In the genomic region with DNA sequence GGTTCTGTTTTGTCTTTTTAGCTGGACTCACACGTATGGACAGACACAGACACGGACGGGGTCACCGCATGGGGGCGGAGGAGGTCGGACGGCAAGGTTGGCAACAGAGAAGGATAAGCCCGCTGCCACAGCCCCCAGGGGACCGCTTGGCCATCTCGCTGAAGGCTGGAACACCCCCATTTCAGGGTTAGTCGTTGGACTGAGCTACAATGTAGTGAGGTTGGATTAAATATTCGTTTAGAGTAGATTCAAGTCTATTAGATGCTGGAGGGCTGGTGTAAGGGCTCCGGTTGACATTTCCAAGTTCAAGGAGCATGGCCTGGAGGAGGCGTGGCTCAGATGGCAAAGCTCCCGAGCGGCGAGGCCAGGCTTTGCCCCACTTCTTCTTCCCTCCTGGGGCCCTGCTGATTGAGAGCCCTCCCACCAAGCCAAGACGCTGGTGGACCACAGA, we compare ENCODE assay signal across 10 cellular contexts. TPM values are rescaled to one million over a fixed set of nuclear protein-coding genes. Genes with fewer than 3 reads are reported as not detected.
DNase-seq lines count a peak whose midpoint lies in the region; ATAC-seq and TF ChIP-seq lines count a peak whose summit lies in the region.
"Had no signal": no experiment of that assay in that cellular context is flagged by ENCODE, and none has a peak within 500 bp of the region (broad histone marks: within the 10 kb centered on the region; RNA-seq: fewer than 3 reads in every experiment).

No MANE protein-coding gene starts in this region.

- peaks cover 19% of the 10 kb centered on the region for H3K36me3 ChIP-seq in fibroblast of lung (ENCODE audit: control insufficient read depth, insufficient read depth, low read length)
- H3K36me3 ChIP-seq in upper lobe of left lung = peaks cover 0 to 20% (median 10%) of the 10 kb centered on the region in 4 donors
- no peaks in the 10 kb centered on the region for H3K36me3 ChIP-seq in neural progenitor cell

- POLR2A ChIA-PET in activated CD4-positive, alpha-beta T cell treated with anti-CD3 and anti-CD28 coated beads, Interleukin-2, amount 10 ng/mL, durations not matched to agents 7 days and 5 days (lab: Charles Lee) = no interaction called here

- H3F3A ChIP-seq in neural progenitor cell (ENCODE audit: low read depth) = peaks cover 2% of the 10 kb centered on the region

- H3K27ac ChIP-seq in fibroblast of lung (ENCODE audit: insufficient read depth, low read length) = peak overlapping the region; percentile 64
- peak overlapping the region in 3 of 4 donors; percentile 62 to 82 (median 78) for H3K27ac ChIP-seq in upper lobe of left lung
- H3K27ac ChIP-seq in neural progenitor cell = no peak overlapping the region
- H3K27ac ChIP-seq: 22Rv1 had no signal

- H3K79me2 ChIP-seq in fibroblast of lung (ENCODE audit: control insufficient read depth, insufficient read depth, low read length) (no peaks in the 10 kb centered on the region), neural progenitor cell (ENCODE audit: low read depth) (no peaks in the 10 kb centered on the region)

- TF ChIP-seq EP300 in upper lobe of left lung (IDR thresholded peaks at IDR 0.05) = no peak

- no peak overlapping the region for H3K4me3 Mint-ChIP-seq in activated CD4-positive, alpha-beta T cell treated with anti-CD3 and anti-CD28 coated beads, Interleukin-2, amount 10 ng/mL, durations not matched to agents 7 days and 5 days
- H3K4me3 Mint-ChIP-seq in nephron progenitor cell = no peak overlapping the region
- no peak overlapping the region for H3K4me3 Mint-ChIP-seq in neural progenitor cell

- H3K9ac ChIP-seq in fibroblast of lung (ENCODE audit: insufficient read depth, low read length) (no peak overlapping the region), neural progenitor cell (no peak overlapping the region)

- no peak overlapping the region for H2AFZ ChIP-seq in fibroblast of lung (ENCODE audit: low read length)
- H2AFZ ChIP-seq in neural progenitor cell (replicated peaks) = no peak overlapping the region

- H3K4me1 ChIP-seq in fibroblast of lung (ENCODE audit: control insufficient read depth, extremely low read depth, insufficient read depth, low read length) (peaks cover 34% of the 10 kb centered on the region), upper lobe of left lung (peaks cover 0 to 26% (median 20%) of the 10 kb centered on the region in 4 donors), neural progenitor cell (no peaks in the 10 kb centered on the region)

- no peaks in the 10 kb centered on the region for H3K36me3 Mint-ChIP-seq in activated CD4-positive, alpha-beta T cell treated with anti-CD3 and anti-CD28 coated beads, Interleukin-2, amount 10 ng/mL, durations not matched to agents 7 days and 5 days (ENCODE audit: low read depth)
- H3K36me3 Mint-ChIP-seq in nephron progenitor cell (ENCODE audit: low read depth) = peaks cover 4% of the 10 kb centered on the region
- no peaks in the 10 kb centered on the region for H3K36me3 Mint-ChIP-seq in neural progenitor cell

- H3K4me2 ChIP-seq in fibroblast of lung (ENCODE audit: extremely low read depth, insufficient read depth, low read length) = no peak overlapping the region
- no peak overlapping the region for H3K4me2 ChIP-seq in neural progenitor cell

- ATAC-seq in upper lobe of left lung (ENCODE audit: low FRiP score in 2 of 2) = no peak

- WGBS in upper lobe of left lung, 2 donors = 79 to 86% methylated on average over 17 to 18 of the region's 18 CpGs

- H3K27me3 Mint-ChIP-seq in activated CD4-positive, alpha-beta T cell treated with anti-CD3 and anti-CD28 coated beads, Interleukin-2, amount 10 ng/mL, durations not matched to agents 7 days and 5 days = no peaks in the 10 kb centered on the region
- H3K27me3 Mint-ChIP-seq in nephron progenitor cell (ENCODE audit: low read depth, poor library complexity) (peaks cover 2% of the 10 kb centered on the region), neural progenitor cell (ENCODE audit: insufficient read depth, low read depth) (peaks cover 4% of the 10 kb centered on the region)

- H3K9me3 Mint-ChIP-seq in activated CD4-positive, alpha-beta T cell treated with anti-CD3 and anti-CD28 coated beads, Interleukin-2, amount 10 ng/mL, durations not matched to agents 7 days and 5 days = no peaks in the 10 kb centered on the region
- no peaks in the 10 kb centered on the region for H3K9me3 Mint-ChIP-seq in nephron progenitor cell
- no peaks in the 10 kb centered on the region for H3K9me3 Mint-ChIP-seq in neural progenitor cell

- H3K9me3 ChIP-seq in fibroblast of lung (ENCODE audit: control insufficient read depth, insufficient read depth, low read depth, low read length) = no peaks in the 10 kb centered on the region
- H3K9me3 ChIP-seq in upper lobe of left lung = no peaks in the 10 kb centered on the region
- H3K9me3 ChIP-seq in neural progenitor cell (ENCODE audit: low read depth) = no peaks in the 10 kb centered on the region

- TF ChIP-seq CTCF in fibroblast of lung (conservative IDR thresholded peaks at IDR 0.05 in 1 of 2, IDR thresholded peaks at IDR 0.05 in 1 of 2; ENCODE audit: low read depth in 1 of 2, low read length in 2 of 2) = no peak
- no peak for TF ChIP-seq CTCF in nephron progenitor cell (IDR thresholded peaks at IDR 0.05)
- no peak for TF ChIP-seq CTCF in upper lobe of left lung (IDR thresholded peaks at IDR 0.05)
- no peak for TF ChIP-seq CTCF in neural progenitor cell (IDR thresholded peaks at IDR 0.05)

- H3K27me3 ChIP-seq in fibroblast of lung (ENCODE audit: control insufficient read depth, insufficient read depth, low read length) = no peaks in the 10 kb centered on the region
- H3K27me3 ChIP-seq in upper lobe of left lung = no peaks in the 10 kb centered on the region
- H3K27me3 ChIP-seq in neural progenitor cell = no peaks in the 10 kb centered on the region

- no peak overlapping the region for H3K27ac Mint-ChIP-seq in activated CD4-positive, alpha-beta T cell treated with anti-CD3 and anti-CD28 coated beads, Interleukin-2, amount 10 ng/mL, durations not matched to agents 7 days and 5 days
- H3K27ac Mint-ChIP-seq in nephron progenitor cell = peak overlapping the region; percentile 50
- no peak overlapping the region for H3K27ac Mint-ChIP-seq in neural progenitor cell

- H4K20me1 ChIP-seq in fibroblast of lung (ENCODE audit: control insufficient read depth, extremely low read depth, insufficient read depth, low read length) = no peaks in the 10 kb centered on the region
- H4K20me1 ChIP-seq in neural progenitor cell (ENCODE audit: low read depth) = no peaks in the 10 kb centered on the region

- peak; percentile 4 for DNase-seq in activated CD4-positive, alpha-beta T cell treated with anti-CD3 and anti-CD28 coated beads for 1 hour
- DNase-seq in activated CD4-positive, alpha-beta T cell treated with anti-CD3 and anti-CD28 coated beads, Interleukin-2, amount 10 ng/mL, durations not matched to agents 7 days and 5 days = no peak
- no peak for DNase-seq in fibroblast of lung (ENCODE audit: low read depth in 2 of 2)
- no peak for DNase-seq in nephron progenitor cell
- DNase-seq in upper lobe of left lung = peak in 1 of 2 donors; percentile 18
- DNase-seq in neural progenitor cell (ENCODE audit: low spot score) = no peak
- DNase-seq in medulla oblongata (ENCODE audit: extremely low spot score) = no peak
- DNase-seq in amygdala (lab: John Stamatoyannopoulos, UW) = no peak
- DNase-seq: NCI-H2227 treated with DMSO at 0.1 percent for 48 hours had no signal

- CTCF ChIA-PET in activated CD4-positive, alpha-beta T cell treated with anti-CD3 and anti-CD28 coated beads, Interleukin-2, amount 10 ng/mL, durations not matched to agents 7 days and 5 days (lab: Charles Lee) = interaction anchor here (0.8 to 1.3 kb wide), 2 partner anchors 8 to 86 kb away, joined by 3 to 6 read pairs; no protein-coding TSS in a partner anchor

- no peak overlapping the region for H3K4me3 ChIP-seq in fibroblast of lung (replicated peaks in 1 of 4; ENCODE audit: control extremely low read depth in 1 of 4, insufficient read depth in 1 of 4, low read depth in 3 of 4, low read length in 4 of 4)
- H3K4me3 ChIP-seq in upper lobe of left lung = no peak overlapping the region
- no peak overlapping the region for H3K4me3 ChIP-seq in neural progenitor cell

- no peak for TF ChIP-seq POLR2A in upper lobe of left lung (IDR thresholded peaks at IDR 0.05)

- H3K4me1 Mint-ChIP-seq in activated CD4-positive, alpha-beta T cell treated with anti-CD3 and anti-CD28 coated beads, Interleukin-2, amount 10 ng/mL, durations not matched to agents 7 days and 5 days = no peaks in the 10 kb centered on the region
- H3K4me1 Mint-ChIP-seq in nephron progenitor cell (peaks cover 17% of the 10 kb centered on the region), neural progenitor cell (peaks cover 13% of the 10 kb centered on the region)

RNA-seq across cellular contexts. Expression of a gene that starts 35.2 kb away (rescaled TPM):
- 10 to 100 TPM; 53.7 to 56.7 TPM for total RNA-seq in activated CD4-positive, alpha-beta T cell treated with anti-CD3 and anti-CD28 coated beads, Interleukin-2, amount 10 ng/mL, durations not matched to agents 7 days and 5 days
- total RNA-seq in fibroblast of lung (18.2 and 18.7 TPM in 2 replicates), upper lobe of left lung (10 to 100 TPM; 19.3 to 46.5 (median 31.2) TPM), neural progenitor cell (ENCODE audit: low replicate concordance) (27.1 and 27.8 TPM in 2 replicates)
- polyA plus RNA-seq in fibroblast of lung = 63.0 and 82.2 TPM in 2 replicates
- polyA plus RNA-seq in fibroblast of lung (2012) = 53.2 and 71.9 TPM in 2 replicates
- 137 and 359 TPM in 2 replicates for polyA minus RNA-seq in fibroblast of lung (ENCODE audit: low replicate concordance)
